8 cellular contexts compared by ENCODE assay signal in genomic region chr6:167350731-167351655, GRCh38. TPM values are rescaled to one million over a fixed set of nuclear protein-coding genes. Genes with fewer than 3 reads are reported as not detected.
DNase-seq lines count a peak whose midpoint lies in the region; ATAC-seq and TF ChIP-seq lines count a peak whose summit lies in the region.

No MANE protein-coding gene starts in this region.

- TF ChIP-seq RAD21 in neural cell (conservative IDR thresholded peaks at IDR 0.05): peak; percentile 52

- no peak overlapping the region for H3K27ac ChIP-seq in neural cell (ENCODE audit: low read length)

- TF ChIP-seq EP300 in neural cell (conservative IDR thresholded peaks at IDR 0.05; ENCODE audit: poor library complexity, severe bottlenecking): no peak

- H3K4me1 Mint-ChIP-seq in activated T-cell treated with anti-CD3 and anti-CD28 coated beads, Interleukin-2, amount 50 U/mL, for 24 hours (ENCODE audit: low read depth): peaks cover 30% of the 10 kb centered on the region

- no peaks in the 10 kb centered on the region for H3K36me3 Mint-ChIP-seq in activated T-cell treated with anti-CD3 and anti-CD28 coated beads, Interleukin-2, amount 50 U/mL, for 24 hours (ENCODE audit: low read depth)

- peak; percentile 69 for TF ChIP-seq CTCF in fibroblast of mammary gland (conservative IDR thresholded peaks at IDR 0.05; ENCODE audit: control insufficient read depth, insufficient read depth, low read depth, low read length)
- TF ChIP-seq CTCF in neural cell (IDR thresholded peaks at IDR 0.05; ENCODE audit: poor library complexity, severe bottlenecking): peak; percentile 70

- no peaks in the 10 kb centered on the region for H3K79me2 ChIP-seq in neural cell (replicated peaks; ENCODE audit: insufficient read depth, low read length)

- H3K9me2 ChIP-seq in neural cell (ENCODE audit: insufficient read depth, low read length): no peaks in the 10 kb centered on the region

- peak overlapping the region; percentile 40 for H2AFZ ChIP-seq in neural cell (ENCODE audit: low read depth, low read length)

- peak overlapping the region; percentile 46 for H3K9ac ChIP-seq in neural cell (ENCODE audit: low read length)

- H3K9me3 ChIP-seq in neural cell (ENCODE audit: low read length): peaks cover 5% of the 10 kb centered on the region

- H3K36me3 ChIP-seq in neural cell (ENCODE audit: insufficient read depth, low read length): no peaks in the 10 kb centered on the region

- peak; percentile 65 for DNase-seq in A172 (ENCODE audit: low spot score)
- DNase-seq in NCI-H748 (lab: John Stamatoyannopoulos, UW; ENCODE audit: unreplicated experiment): peak; percentile 83
- peak; percentile 92 for DNase-seq in activated T-cell treated with anti-CD3 and anti-CD28 coated beads, Interleukin-2, amount 50 U/mL, for 24 hours
- peak; percentile 49 for DNase-seq in fibroblast of mammary gland (ENCODE audit: low read depth)
- DNase-seq in stimulated activated naive CD8-positive, alpha-beta T cell treated with anti-CD3 and anti-CD28 coated beads, Interleukin-15, Interleukin-2, amounts not matched to agents 100 U/mL and 50 U/mL, for 24 hours: peak; percentile 89

- ATAC-seq in GM18519 (IDR thresholded peaks at IDR 0.05; ENCODE audit: low FRiP score, unreplicated experiment): peak; percentile 41
- peak; percentile 59 for ATAC-seq in HG03139 (IDR thresholded peaks at IDR 0.05; ENCODE audit: unreplicated experiment)
- ATAC-seq in stimulated activated naive CD8-positive, alpha-beta T cell treated with anti-CD3 and anti-CD28 coated beads, Interleukin-15, Interleukin-2, amounts not matched to agents 100 U/mL and 50 U/mL, for 24 hours: peak; percentile 81

- H4K20me1 ChIP-seq in neural cell (ENCODE audit: insufficient read depth): no peaks in the 10 kb centered on the region

- H3K27ac Mint-ChIP-seq in activated T-cell treated with anti-CD3 and anti-CD28 coated beads, Interleukin-2, amount 50 U/mL, for 24 hours: peak overlapping the region; percentile 91

- H3K9me3 Mint-ChIP-seq in activated T-cell treated with anti-CD3 and anti-CD28 coated beads, Interleukin-2, amount 50 U/mL, for 24 hours: no peaks in the 10 kb centered on the region

- no peaks in the 10 kb centered on the region for H3F3A ChIP-seq in neural cell (ENCODE audit: insufficient read depth, low read length, poor library complexity, severe bottlenecking)

- H3K27me3 ChIP-seq in neural cell (ENCODE audit: insufficient read depth, low read depth, low read length): no peaks in the 10 kb centered on the region

- H3K4me3 Mint-ChIP-seq in activated T-cell treated with anti-CD3 and anti-CD28 coated beads, Interleukin-2, amount 50 U/mL, for 24 hours: peak overlapping the region; percentile 79

- H3K4me3 ChIP-seq in fibroblast of mammary gland (ENCODE audit: control insufficient read depth, low read depth, low read length) (peak overlapping the region; percentile 17), neural cell (ENCODE audit: low read length) (peak overlapping the region; percentile 61)

- peak overlapping the region; percentile 25 for H3K4me2 ChIP-seq in neural cell (ENCODE audit: low read length)

- peaks cover 51% of the 10 kb centered on the region for H3K27me3 Mint-ChIP-seq in activated T-cell treated with anti-CD3 and anti-CD28 coated beads, Interleukin-2, amount 50 U/mL, for 24 hours

TF ChIP-seq in neural cell, 6 proteins besides CTCF, POLR2A, EP300 and RAD21:
- TF ChIP-seq POLR2AphosphoS5 (IDR thresholded peaks at IDR 0.05) (no peak), SMC3 (conservative IDR thresholded peaks at IDR 0.05; ENCODE audit: poor library complexity) (peak; percentile 53)

RNA-seq across cellular contexts. Expression of gene TTLL2, which starts 26.1 kb away (rescaled TPM):
- not detected in 2 replicates for total RNA-seq in A172 (2014; rRNA removed; shearing (Covaris generic))
- not detected in 2 replicates for polyA plus RNA-seq in neural cell
- not detected in 2 replicates for polyA minus RNA-seq in neural cell

RNA-seq across cellular contexts. Expression of gene UNC93A, which starts 59.9 kb away (rescaled TPM):
- total RNA-seq in A172 (2014; rRNA removed; shearing (Covaris generic)): not detected in 2 replicates
- polyA plus RNA-seq in neural cell: not detected in 2 replicates
- polyA minus RNA-seq in neural cell: not detected in 2 replicates
